8 cellular contexts compared by ENCODE assay signal in genomic region chr11:17013548-17014320, GRCh38. TPM values are rescaled to one million over a fixed set of nuclear protein-coding genes. Genes with fewer than 3 reads are reported as not detected.
DNase-seq lines count a peak whose midpoint lies in the region; ATAC-seq and TF ChIP-seq lines count a peak whose summit lies in the region.

No MANE protein-coding gene starts in this region.

- DNase-seq in DMS 273 (lab: John Stamatoyannopoulos, UW; ENCODE audit: unreplicated experiment), result peak; percentile 38
- DNase-seq in DMS 273 treated with DMSO at 0.1 percent for 48 hours (lab: John Stamatoyannopoulos, UW), result no peak
- peak in 2 of 3 donors; percentile 65 to 72 for DNase-seq in Peyer's patch
- DNase-seq in choroid plexus epithelial cell (ENCODE audit: low read depth), result no peak
- no peak for DNase-seq in lung (ENCODE audit: low spot score)
- no peak for DNase-seq in thoracic aorta (ENCODE audit: low spot score)
- DNase-seq in NCI-H1092 (lab: John Stamatoyannopoulos, UW), result no peak

- H3K27me3 ChIP-seq in Peyer's patch (no peaks in the 10 kb centered on the region), lung (ENCODE audit: control insufficient read depth, insufficient read depth) (no peaks in the 10 kb centered on the region), thoracic aorta (replicated peaks; ENCODE audit: insufficient read depth) (no peaks in the 10 kb centered on the region)

- H3K4me1 ChIP-seq in Peyer's patch (peaks cover 0 to 5% (median 4%) of the 10 kb centered on the region in 4 donors), lung (ENCODE audit: control insufficient read depth in 2 of 2, insufficient read depth in 2 of 2, low read length in 2 of 2) (peaks cover 0 to 2% of the 10 kb centered on the region in 2 donors), thoracic aorta (ENCODE audit: control insufficient read depth in 1 of 2, low read depth in 2 of 2) (peaks cover 0 to 7% of the 10 kb centered on the region in 2 donors)

- H3K36me3 ChIP-seq in Peyer's patch (no peaks in the 10 kb centered on the region), lung (ENCODE audit: control insufficient read depth in 2 of 2, insufficient read depth in 2 of 2, low read length in 2 of 2) (no peaks in the 10 kb centered on the region), thoracic aorta (no peaks in the 10 kb centered on the region)

- H3K9me3 ChIP-seq in Peyer's patch (no peaks in the 10 kb centered on the region), lung (ENCODE audit: control insufficient read depth in 2 of 2, insufficient read depth in 1 of 2, low read length in 1 of 2) (no peaks in the 10 kb centered on the region), thoracic aorta (no peaks in the 10 kb centered on the region)

- peak overlapping the region; percentile 31 to 97 (median 90) for H3K27ac ChIP-seq in Peyer's patch
- H3K27ac ChIP-seq in lung (ENCODE audit: low read depth in 1 of 2, low read length in 1 of 2), result peak overlapping the region; percentile 41 to 83
- H3K27ac ChIP-seq in thoracic aorta, result no peak overlapping the region

- WGBS in lung, 2 donors, result 0 to 1% methylated on average over 40 to 85 of the region's 85 CpGs

- peak in 1 of 2 donors; percentile 17 for TF ChIP-seq POLR2A in Peyer's patch (IDR thresholded peaks at IDR 0.05)

- peak; percentile 41 for ATAC-seq in lung (ENCODE audit: insufficient read depth, low FRiP score)
- ATAC-seq in thoracic aorta (ENCODE audit: insufficient number of reproducible peaks, low FRiP score, low read depth), result no peak
- no peak for ATAC-seq in HG03097 (IDR thresholded peaks at IDR 0.05; ENCODE audit: low FRiP score, unreplicated experiment)

- H3K4me3 ChIP-seq in Peyer's patch (peak overlapping the region; percentile 70 to 97 (median 82)), choroid plexus epithelial cell (ENCODE audit: low read depth, low read length) (peak overlapping the region; percentile 55), lung (peak overlapping the region; percentile 67), thoracic aorta (peak overlapping the region; percentile 82)

- TF ChIP-seq CTCF in Peyer's patch (IDR thresholded peaks at IDR 0.05) (no peak), choroid plexus epithelial cell (conservative IDR thresholded peaks at IDR 0.05; ENCODE audit: low read depth, low read length) (no peak), lung (IDR thresholded peaks at IDR 0.05; ENCODE audit: control extremely low read depth, extremely low read depth) (no peak), thoracic aorta (IDR thresholded peaks at IDR 0.05) (no peak)

RNA-seq across cellular contexts. Expression of gene PLEKHA7, which starts 0.5 kb away (rescaled TPM):
- total RNA-seq in Peyer's patch (100 to 1,000 TPM; 129 to 211 (median 176) TPM), lung (10 to 100 TPM; 29.3 to 31.8 TPM), thoracic aorta (10 to 100 TPM; 10.8 to 17.6 TPM)
- polyA plus RNA-seq in lung, result 10 to 100 TPM; 13.3 to 13.6 TPM

Comparison
In these comparisons a context has a peak if more than half of its experiments do, and no peak if none do; other contexts are left out.
1. DNase-seq: peak in DMS 273 (single experiment) and Peyer's patch (2 of 3); none in DMS 273 treated with DMSO at 0.1 percent for 48 hours (single experiment), choroid plexus epithelial cell (single experiment), lung (single experiment), thoracic aorta (single experiment) and NCI-H1092 (single experiment).
2. H3K27ac ChIP-seq: peak in Peyer's patch (4 of 4) and lung (2 of 2); none in thoracic aorta (0 of 2).
3. Peak in every context shown above with its lines, with median percentiles within 50 percentile points of each other: H3K4me3 ChIP-seq.